Comparison of ENCODE assay signal across 1 cellular context in the genomic region with DNA sequence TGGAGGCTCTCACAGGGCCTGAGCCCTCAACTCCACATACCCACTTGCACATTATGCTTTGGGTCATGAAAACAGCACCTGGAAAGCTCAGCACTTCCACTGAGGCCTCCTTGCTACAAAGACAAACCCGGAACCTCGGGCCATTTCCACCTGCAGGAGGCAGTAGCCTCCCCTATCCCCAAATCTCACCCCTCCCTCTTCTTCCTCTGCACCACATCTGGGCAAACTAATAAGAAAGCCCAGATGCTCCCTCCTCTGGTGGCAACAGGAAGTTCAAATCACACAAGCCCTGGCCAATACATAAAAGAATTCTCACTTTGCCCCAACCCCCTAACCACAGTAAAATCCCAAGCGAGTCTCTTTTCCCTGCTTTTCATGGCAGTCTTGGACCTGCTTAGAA.
TF ChIP-seq lines count a peak whose summit lies in the region.

No MANE protein-coding gene starts in this region.

TF ChIP-seq in GM23338, 12 proteins besides CTCF, POLR2A, EP300 and RAD21 (continued from another document):
- TF ChIP-seq, protein P1, sequence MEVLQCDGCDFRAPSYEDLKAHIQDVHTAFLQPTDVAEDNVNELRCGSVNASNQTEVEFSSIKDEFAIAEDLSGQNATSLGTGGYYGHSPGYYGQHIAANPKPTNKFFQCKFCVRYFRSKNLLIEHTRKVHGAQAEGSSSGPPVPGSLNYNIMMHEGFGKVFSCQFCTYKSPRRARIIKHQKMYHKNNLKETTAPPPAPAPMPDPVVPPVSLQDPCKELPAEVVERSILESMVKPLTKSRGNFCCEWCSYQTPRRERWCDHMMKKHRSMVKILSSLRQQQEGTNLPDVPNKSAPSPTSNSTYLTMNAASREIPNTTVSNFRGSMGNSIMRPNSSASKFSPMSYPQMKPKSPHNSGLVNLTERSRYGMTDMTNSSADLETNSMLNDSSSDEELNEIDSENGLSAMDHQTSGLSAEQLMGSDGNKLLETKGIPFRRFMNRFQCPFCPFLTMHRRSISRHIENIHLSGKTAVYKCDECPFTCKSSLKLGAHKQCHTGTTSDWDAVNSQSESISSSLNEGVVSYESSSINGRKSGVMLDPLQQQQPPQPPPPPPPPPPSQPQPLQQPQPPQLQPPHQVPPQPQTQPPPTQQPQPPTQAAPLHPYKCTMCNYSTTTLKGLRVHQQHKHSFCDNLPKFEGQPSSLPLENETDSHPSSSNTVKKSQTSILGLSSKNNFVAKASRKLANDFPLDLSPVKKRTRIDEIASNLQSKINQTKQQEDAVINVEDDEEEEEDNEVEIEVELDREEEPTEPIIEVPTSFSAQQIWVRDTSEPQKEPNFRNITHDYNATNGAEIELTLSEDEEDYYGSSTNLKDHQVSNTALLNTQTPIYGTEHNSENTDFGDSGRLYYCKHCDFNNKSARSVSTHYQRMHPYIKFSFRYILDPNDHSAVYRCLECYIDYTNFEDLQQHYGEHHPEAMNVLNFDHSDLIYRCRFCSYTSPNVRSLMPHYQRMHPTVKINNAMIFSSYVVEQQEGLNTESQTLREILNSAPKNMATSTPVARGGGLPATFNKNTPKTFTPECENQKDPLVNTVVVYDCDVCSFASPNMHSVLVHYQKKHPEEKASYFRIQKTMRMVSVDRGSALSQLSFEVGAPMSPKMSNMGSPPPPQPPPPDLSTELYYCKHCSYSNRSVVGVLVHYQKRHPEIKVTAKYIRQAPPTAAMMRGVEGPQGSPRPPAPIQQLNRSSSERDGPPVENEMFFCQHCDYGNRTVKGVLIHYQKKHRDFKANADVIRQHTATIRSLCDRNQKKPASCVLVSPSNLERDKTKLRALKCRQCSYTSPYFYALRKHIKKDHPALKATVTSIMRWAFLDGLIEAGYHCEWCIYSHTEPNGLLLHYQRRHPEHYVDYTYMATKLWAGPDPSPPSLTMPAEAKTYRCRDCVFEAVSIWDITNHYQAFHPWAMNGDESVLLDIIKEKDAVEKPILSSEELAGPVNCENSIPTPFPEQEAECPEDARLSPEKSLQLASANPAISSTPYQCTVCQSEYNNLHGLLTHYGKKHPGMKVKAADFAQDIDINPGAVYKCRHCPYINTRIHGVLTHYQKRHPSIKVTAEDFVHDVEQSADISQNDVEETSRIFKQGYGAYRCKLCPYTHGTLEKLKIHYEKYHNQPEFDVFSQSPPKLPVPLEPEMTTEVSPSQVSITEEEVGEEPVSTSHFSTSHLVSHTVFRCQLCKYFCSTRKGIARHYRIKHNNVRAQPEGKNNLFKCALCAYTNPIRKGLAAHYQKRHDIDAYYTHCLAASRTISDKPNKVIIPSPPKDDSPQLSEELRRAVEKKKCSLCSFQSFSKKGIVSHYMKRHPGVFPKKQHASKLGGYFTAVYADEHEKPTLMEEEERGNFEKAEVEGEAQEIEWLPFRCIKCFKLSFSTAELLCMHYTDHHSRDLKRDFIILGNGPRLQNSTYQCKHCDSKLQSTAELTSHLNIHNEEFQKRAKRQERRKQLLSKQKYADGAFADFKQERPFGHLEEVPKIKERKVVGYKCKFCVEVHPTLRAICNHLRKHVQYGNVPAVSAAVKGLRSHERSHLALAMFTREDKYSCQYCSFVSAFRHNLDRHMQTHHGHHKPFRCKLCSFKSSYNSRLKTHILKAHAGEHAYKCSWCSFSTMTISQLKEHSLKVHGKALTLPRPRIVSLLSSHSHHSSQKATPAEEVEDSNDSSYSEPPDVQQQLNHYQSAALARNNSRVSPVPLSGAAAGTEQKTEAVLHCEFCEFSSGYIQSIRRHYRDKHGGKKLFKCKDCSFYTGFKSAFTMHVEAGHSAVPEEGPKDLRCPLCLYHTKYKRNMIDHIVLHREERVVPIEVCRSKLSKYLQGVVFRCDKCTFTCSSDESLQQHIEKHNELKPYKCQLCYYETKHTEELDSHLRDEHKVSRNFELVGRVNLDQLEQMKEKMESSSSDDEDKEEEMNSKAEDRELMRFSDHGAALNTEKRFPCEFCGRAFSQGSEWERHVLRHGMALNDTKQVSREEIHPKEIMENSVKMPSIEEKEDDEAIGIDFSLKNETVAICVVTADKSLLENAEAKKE (CRISPR knock-in tag; IDR thresholded peaks at IDR 0.05): peak; percentile 89
- TF ChIP-seq, protein P2, sequence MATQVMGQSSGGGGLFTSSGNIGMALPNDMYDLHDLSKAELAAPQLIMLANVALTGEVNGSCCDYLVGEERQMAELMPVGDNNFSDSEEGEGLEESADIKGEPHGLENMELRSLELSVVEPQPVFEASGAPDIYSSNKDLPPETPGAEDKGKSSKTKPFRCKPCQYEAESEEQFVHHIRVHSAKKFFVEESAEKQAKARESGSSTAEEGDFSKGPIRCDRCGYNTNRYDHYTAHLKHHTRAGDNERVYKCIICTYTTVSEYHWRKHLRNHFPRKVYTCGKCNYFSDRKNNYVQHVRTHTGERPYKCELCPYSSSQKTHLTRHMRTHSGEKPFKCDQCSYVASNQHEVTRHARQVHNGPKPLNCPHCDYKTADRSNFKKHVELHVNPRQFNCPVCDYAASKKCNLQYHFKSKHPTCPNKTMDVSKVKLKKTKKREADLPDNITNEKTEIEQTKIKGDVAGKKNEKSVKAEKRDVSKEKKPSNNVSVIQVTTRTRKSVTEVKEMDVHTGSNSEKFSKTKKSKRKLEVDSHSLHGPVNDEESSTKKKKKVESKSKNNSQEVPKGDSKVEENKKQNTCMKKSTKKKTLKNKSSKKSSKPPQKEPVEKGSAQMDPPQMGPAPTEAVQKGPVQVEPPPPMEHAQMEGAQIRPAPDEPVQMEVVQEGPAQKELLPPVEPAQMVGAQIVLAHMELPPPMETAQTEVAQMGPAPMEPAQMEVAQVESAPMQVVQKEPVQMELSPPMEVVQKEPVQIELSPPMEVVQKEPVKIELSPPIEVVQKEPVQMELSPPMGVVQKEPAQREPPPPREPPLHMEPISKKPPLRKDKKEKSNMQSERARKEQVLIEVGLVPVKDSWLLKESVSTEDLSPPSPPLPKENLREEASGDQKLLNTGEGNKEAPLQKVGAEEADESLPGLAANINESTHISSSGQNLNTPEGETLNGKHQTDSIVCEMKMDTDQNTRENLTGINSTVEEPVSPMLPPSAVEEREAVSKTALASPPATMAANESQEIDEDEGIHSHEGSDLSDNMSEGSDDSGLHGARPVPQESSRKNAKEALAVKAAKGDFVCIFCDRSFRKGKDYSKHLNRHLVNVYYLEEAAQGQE (IDR thresholded peaks at IDR 0.05; ENCODE audit: unreplicated experiment): no peak
